9 cellular contexts compared by ENCODE assay signal in genomic region chr2:25617948-25618646, GRCh38. TPM values are rescaled to one million over a fixed set of nuclear protein-coding genes. Genes with fewer than 3 reads are reported as not detected.
A peak's percentile ranks its signal among the peaks of the same experiment; 100 is the strongest.
DNase-seq lines count a peak whose midpoint lies in the region; ATAC-seq and TF ChIP-seq lines count a peak whose summit lies in the region.
"Had no signal": no experiment of that assay in that cellular context is flagged by ENCODE, and none has a peak within 500 bp of the region (broad histone marks: within the 10 kb centered on the region; RNA-seq: fewer than 3 reads in every experiment).

No MANE protein-coding gene starts in this region.

- intact Hi-C loops in heart left ventricle (cut with DNase I), result loop anchor here in 1 of 10 donors (10.0 kb wide), 1 partner anchor 77 kb away; no protein-coding TSS in a partner anchor

- H3K27me3 ChIP-seq in heart left ventricle, result no peaks in the 10 kb centered on the region
- H3K27me3 ChIP-seq: gastrocnemius medialis had no signal

- 49 to 67% (median 54%) methylated on average over 7 of the region's 7 CpGs for WGBS in heart left ventricle, 4 donors

- H3K27ac ChIP-seq in heart left ventricle, result peak overlapping the region in 8 of 12 donors; percentile 27 to 77 (median 41)
- H3K27ac ChIP-seq: gastrocnemius medialis had no signal

- H3K4me3 ChIP-seq in heart left ventricle (peak overlapping the region in 1 of 12 donors; percentile 3), skeletal muscle cell (ENCODE audit: low read depth, low read length) (peak overlapping the region; percentile 3)
- H3K4me3 ChIP-seq: gastrocnemius medialis had no signal

- DNase-seq in EL, result peak; percentile 73
- peak; percentile 66 for DNase-seq in amniotic stem cell (lab: John Stamatoyannopoulos, UW)
- DNase-seq in heart left ventricle, result peak in 1 of 5 donors; percentile 14
- peak; percentile 76 for DNase-seq in skeletal muscle cell (ENCODE audit: low read depth)
- DNase-seq in NCI-H524 (lab: John Stamatoyannopoulos, UW), result no peak
- no peak for DNase-seq in activated effector memory CD4-positive, alpha-beta T cell treated with Interleukin-2 at 50 U/mL for 16 hours
- no peak for DNase-seq in activated CD4-positive, alpha-beta T cell treated with anti-CD3 and anti-CD28 coated beads for 1 hour
- DNase-seq: gastrocnemius medialis had no signal

- H3K36me3 ChIP-seq in heart left ventricle, result peaks cover 0 to under 1% (median 0%) of the 10 kb centered on the region in 9 donors
- H3K36me3 ChIP-seq: gastrocnemius medialis had no signal

- no peaks in the 10 kb centered on the region for H3K9me3 ChIP-seq in heart left ventricle
- H3K9me3 ChIP-seq: gastrocnemius medialis had no signal

- TF ChIP-seq CTCF in heart left ventricle (IDR thresholded peaks at IDR 0.05), result no peak

- ATAC-seq in heart left ventricle (peak; percentile 64 to 86 (median 77)), HG03196 (IDR thresholded peaks at IDR 0.05; ENCODE audit: unreplicated experiment) (no peak)

- TF ChIP-seq POLR2A in heart left ventricle (IDR thresholded peaks at IDR 0.05), result no peak

- H3K4me1 ChIP-seq in heart left ventricle, result peaks cover 0 to 25% (median 11%) of the 10 kb centered on the region in 12 donors

RNA-seq across cellular contexts. Expression of gene DTNB, which starts 55.3 kb away (rescaled TPM):
- 10 to 100 TPM in 1 of 9 donors, 1 to 10 TPM in 8; 2.5 to 17.3 (median 6.3) TPM for total RNA-seq in heart left ventricle
- polyA plus RNA-seq in heart left ventricle, result 1 to 10 TPM; 4.2 to 4.8 TPM

Comparison
In these comparisons a context has a peak if more than half of its experiments do, and no peak if none do; other contexts are left out.
1. DNase-seq: peak in EL (single experiment), amniotic stem cell (single experiment) and skeletal muscle cell (single experiment); none in NCI-H524 (0 of 2), activated effector memory CD4-positive, alpha-beta T cell treated with Interleukin-2 at 50 U/mL for 16 hours (single experiment) and activated CD4-positive, alpha-beta T cell treated with anti-CD3 and anti-CD28 coated beads for 1 hour (single experiment).